ENCODE assay signal across 25 cellular contexts in genomic region chr16:81454044-81454443, GRCh38. TPM values are rescaled to one million over a fixed set of nuclear protein-coding genes. Genes with fewer than 3 reads are reported as not detected.
DNase-seq lines count a peak whose midpoint lies in the region; ATAC-seq and TF ChIP-seq lines count a peak whose summit lies in the region.
"Had no signal": no experiment of that assay in that cellular context is flagged by ENCODE, and none has a peak within 500 bp of the region (broad histone marks: within the 10 kb centered on the region; RNA-seq: fewer than 3 reads in every experiment).

No MANE protein-coding gene starts in this region.

- CTCF ChIA-PET in WTC11 (lab: Charles Lee) = no interaction called here
- CTCF ChIA-PET in RWPE1 (lab: Yijun Ruan, JAX) = no interaction called here

- H3K27me3 ChIP-seq in liver (ENCODE audit: control insufficient read depth in 4 of 4, insufficient read depth in 4 of 4, low read length in 3 of 4) = no peaks in the 10 kb centered on the region
- H3K27me3 ChIP-seq: SJCRH30 had no signal

- TF ChIP-seq CTCF in WTC11 (IDR thresholded peaks at IDR 0.05) = no peak
- TF ChIP-seq CTCF in liver (IDR thresholded peaks at IDR 0.05; ENCODE audit: low read depth, low read length, missing input control) = no peak
- no peak for TF ChIP-seq CTCF in RWPE1 (conservative IDR thresholded peaks at IDR 0.05; ENCODE audit: low read depth)

- peaks cover 78% of the 10 kb centered on the region for H3K4me1 Mint-ChIP-seq in activated T-cell treated with anti-CD3 and anti-CD28 coated beads, Interleukin-2, amount 50 U/mL, for 24 hours (ENCODE audit: low read depth)
- peaks cover 80% of the 10 kb centered on the region for H3K4me1 Mint-ChIP-seq in WTC11

- no peaks in the 10 kb centered on the region for H3K36me3 ChIP-seq in liver (ENCODE audit: control insufficient read depth in 4 of 4, insufficient read depth in 3 of 4, low read depth in 1 of 4, low read length in 3 of 4)
- H3K36me3 ChIP-seq: SJCRH30 had no signal

- ATAC-seq in WTC11 (no peak), HG02938 (IDR thresholded peaks at IDR 0.05; ENCODE audit: unreplicated experiment) (no peak)
- ATAC-seq: GM12878, PC-3, Right ventricle myocardium inferior, SK-N-SH treated with all-trans-retinoic acid at 6 μM for 48 hours had no signal

- 86% methylated on average over 7 of the region's 7 CpGs for WGBS in liver

- peaks cover 12% of the 10 kb centered on the region for H3K9me3 Mint-ChIP-seq in activated T-cell treated with anti-CD3 and anti-CD28 coated beads, Interleukin-2, amount 50 U/mL, for 24 hours
- H3K9me3 Mint-ChIP-seq in WTC11 = no peaks in the 10 kb centered on the region; the same call in 1 of the 2 replicates
- H3K9me3 Mint-ChIP-seq: HFFc6 had no signal

- H3K4me3 Mint-ChIP-seq in activated T-cell treated with anti-CD3 and anti-CD28 coated beads, Interleukin-2, amount 50 U/mL, for 24 hours = no peak overlapping the region
- no peak overlapping the region for H3K4me3 Mint-ChIP-seq in WTC11
- H3K4me3 Mint-ChIP-seq: CD4-positive, alpha-beta memory T cell; HFFc6 had no signal

- peaks cover 35 to 96% (median 85%) of the 10 kb centered on the region in 4 donors for H3K4me1 ChIP-seq in liver (ENCODE audit: control insufficient read depth in 4 of 4, insufficient read depth in 4 of 4, low read length in 3 of 4)
- H3K4me1 ChIP-seq: SJCRH30 had no signal

- peak overlapping the region; percentile 61 to 63 for H3K27ac ChIP-seq in liver (ENCODE audit: low read depth in 1 of 2, low read length in 2 of 2)
- H3K27ac ChIP-seq in RWPE1 = no peak overlapping the region
- H3K27ac ChIP-seq: GM23248, SJCRH30 had no signal

- H3K27ac Mint-ChIP-seq in activated T-cell treated with anti-CD3 and anti-CD28 coated beads, Interleukin-2, amount 50 U/mL, for 24 hours = peak overlapping the region; percentile 27
- H3K27ac Mint-ChIP-seq in WTC11 = peak overlapping the region; percentile 21; the same call in 1 of the 2 replicates
- H3K27ac Mint-ChIP-seq: HFFc6 had no signal

- no peak overlapping the region for H3K4me3 ChIP-seq in liver (ENCODE audit: low read depth in 1 of 3, low read length in 3 of 3)
- H3K4me3 ChIP-seq: GM12878, GM23248, HAP-1, SJCRH30 had no signal

- no peak for DNase-seq in activated T-cell treated with anti-CD3 and anti-CD28 coated beads, Interleukin-2, amount 50 U/mL, for 24 hours
- DNase-seq in activated T-cell treated with anti-CD3 and anti-CD28 coated beads, Interleukin-2, amount 50 U/mL, for 1 hour = no peak
- DNase-seq in WTC11 (ENCODE audit: low spot score) = no peak
- DNase-seq in RWPE1 (ENCODE audit: low spot score) = no peak
- no peak for DNase-seq in activated CD4-positive, alpha-beta T cell treated with anti-CD3 and anti-CD28 coated beads for 1 hour
- DNase-seq: 8988T; CD4-positive, alpha-beta memory T cell; COR-L47; GM23248; HFFc6; MV-4-11; NCI-H1105; NCI-H1436 treated with DMSO at 0.1 percent for 48 hours; NCI-H187 treated with DMSO at 0.1 percent for 48 hours; NCI-H2171 treated with DMSO at 0.1 percent for 48 hours; NCI-H524; NCI-H774; PC-3; SJCRH30 had no signal

- H3K36me3 Mint-ChIP-seq in activated T-cell treated with anti-CD3 and anti-CD28 coated beads, Interleukin-2, amount 50 U/mL, for 24 hours (ENCODE audit: low read depth) = peaks cover 38% of the 10 kb centered on the region
- peaks cover 20% of the 10 kb centered on the region for H3K36me3 Mint-ChIP-seq in WTC11

- H3K27me3 Mint-ChIP-seq in activated T-cell treated with anti-CD3 and anti-CD28 coated beads, Interleukin-2, amount 50 U/mL, for 24 hours = no peaks in the 10 kb centered on the region
- H3K27me3 Mint-ChIP-seq in WTC11 (ENCODE audit: low read depth) = no peaks in the 10 kb centered on the region
- H3K27me3 Mint-ChIP-seq: CD4-positive, alpha-beta memory T cell had no signal

- POLR2A ChIA-PET in WTC11 (lab: Charles Lee) = no interaction called here
- POLR2A ChIA-PET in RWPE1 (lab: Yijun Ruan, JAX; ENCODE audit: low non-redundant PET) = no interaction called here

- H3K9ac ChIP-seq in liver (ENCODE audit: low read depth in 1 of 2, low read length in 2 of 2) = no peak overlapping the region
- H3K9ac ChIP-seq: GM23248 had no signal

- no peaks in the 10 kb centered on the region for H3K9me3 ChIP-seq in liver (ENCODE audit: control insufficient read depth in 4 of 4, low read length in 3 of 4)
- H3K9me3 ChIP-seq: HAP-1, SJCRH30 had no signal

- TF ChIP-seq RAD21 in liver (IDR thresholded peaks at IDR 0.05) = no peak

TF ChIP-seq in WTC11, 78 proteins besides CTCF, POLR2A, EP300 and RAD21 (continues in another document):
- TF ChIP-seq ZNF423 (CRISPR knock-in tag; IDR thresholded peaks at IDR 0.05) (no peak), ATF6 (CRISPR knock-in tag; IDR thresholded peaks at IDR 0.05) (no peak), ZNF121 (CRISPR knock-in tag; IDR thresholded peaks at IDR 0.05) (no peak), SP1 (CRISPR knock-in tag; conservative IDR thresholded peaks at IDR 0.05) (no peak), NR1H2 (CRISPR knock-in tag; IDR thresholded peaks at IDR 0.05) (no peak), TEAD4 (CRISPR knock-in tag; IDR thresholded peaks at IDR 0.05) (no peak), ELF4 (CRISPR knock-in tag; IDR thresholded peaks at IDR 0.05; ENCODE audit: low read depth) (no peak), OVOL2 (CRISPR knock-in tag; IDR thresholded peaks at IDR 0.05; ENCODE audit: borderline replicate concordance) (no peak), KAT7 (CRISPR knock-in tag; IDR thresholded peaks at IDR 0.05; ENCODE audit: borderline replicate concordance) (no peak), PREB (CRISPR knock-in tag; IDR thresholded peaks at IDR 0.05; ENCODE audit: borderline replicate concordance) (no peak)

TF ChIP-seq in liver, 16 proteins besides CTCF, POLR2A, EP300 and RAD21:
- TF ChIP-seq YY1 (IDR thresholded peaks at IDR 0.05) (no peak), HNF4G (IDR thresholded peaks at IDR 0.05) (no peak), JUND (IDR thresholded peaks at IDR 0.05) (no peak), SP1 (IDR thresholded peaks at IDR 0.05) (no peak), GABPA (IDR thresholded peaks at IDR 0.05 in 1 of 2, conservative IDR thresholded peaks at IDR 0.05 in 1 of 2) (no peak), MAX (IDR thresholded peaks at IDR 0.05) (no peak), FOXA2 (IDR thresholded peaks at IDR 0.05) (no peak), RXRA (IDR thresholded peaks at IDR 0.05) (no peak)
TF ChIP-seq in liver: peak in this region for 0.

RNA-seq across cellular contexts. Expression of gene CMIP, which starts 9.4 kb away (rescaled TPM):
- total RNA-seq in WTC11 (2021) = 57.0 to 63.7 TPM (median 59.6 TPM) in 3 replicates
- total RNA-seq in liver = 10 to 100 TPM; 14.1 to 15.6 TPM
- 1 to 10 TPM; 1.7 to 6.1 TPM for polyA plus RNA-seq in liver
